ENCODE assay signal across 1 cellular context in the genomic region with DNA sequence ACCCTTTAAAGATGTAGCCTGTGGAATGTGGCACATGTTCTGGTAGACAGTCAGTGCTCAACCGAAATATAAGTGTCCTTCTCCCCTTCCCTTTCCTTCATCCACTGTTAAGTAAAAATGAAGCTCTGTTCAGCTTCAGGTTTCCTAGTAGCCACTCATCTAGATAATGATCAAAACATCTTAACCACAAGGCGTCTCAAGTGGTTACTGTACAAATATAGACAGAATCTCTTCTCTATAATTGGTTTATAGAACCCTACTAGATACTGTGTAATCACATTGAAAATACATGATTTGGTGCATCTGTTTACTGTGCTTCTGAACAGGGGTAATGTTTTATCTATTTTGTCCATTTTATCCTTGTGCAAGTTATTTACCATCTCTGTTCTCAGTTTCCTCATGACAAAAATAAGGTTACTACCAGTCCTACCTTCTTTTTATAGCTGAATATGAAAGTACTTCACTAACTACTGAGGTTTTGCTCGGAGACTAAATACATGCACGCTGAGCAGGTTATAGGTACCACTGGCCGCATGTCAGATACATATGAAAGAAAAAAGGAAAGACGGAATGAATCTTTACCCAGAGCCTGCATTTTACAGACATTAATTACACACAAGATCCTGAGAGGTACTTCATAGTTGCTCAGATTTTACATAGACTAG.
A peak's percentile ranks its signal among the peaks of the same experiment; 100 is the strongest.
TF ChIP-seq lines count a peak whose summit lies in the region.

No MANE protein-coding gene starts in this region.

TF ChIP-seq in HEK293, 187 proteins besides CTCF, POLR2A, EP300 and RAD21 (continued from another document):
- TF ChIP-seq, protein P1, sequence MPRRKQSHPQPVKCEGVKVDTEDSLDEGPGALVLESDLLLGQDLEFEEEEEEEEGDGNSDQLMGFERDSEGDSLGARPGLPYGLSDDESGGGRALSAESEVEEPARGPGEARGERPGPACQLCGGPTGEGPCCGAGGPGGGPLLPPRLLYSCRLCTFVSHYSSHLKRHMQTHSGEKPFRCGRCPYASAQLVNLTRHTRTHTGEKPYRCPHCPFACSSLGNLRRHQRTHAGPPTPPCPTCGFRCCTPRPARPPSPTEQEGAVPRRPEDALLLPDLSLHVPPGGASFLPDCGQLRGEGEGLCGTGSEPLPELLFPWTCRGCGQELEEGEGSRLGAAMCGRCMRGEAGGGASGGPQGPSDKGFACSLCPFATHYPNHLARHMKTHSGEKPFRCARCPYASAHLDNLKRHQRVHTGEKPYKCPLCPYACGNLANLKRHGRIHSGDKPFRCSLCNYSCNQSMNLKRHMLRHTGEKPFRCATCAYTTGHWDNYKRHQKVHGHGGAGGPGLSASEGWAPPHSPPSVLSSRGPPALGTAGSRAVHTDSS (tag by site-specific recombination; IDR thresholded peaks at IDR 0.05) = peak; percentile 24; the same call in 1 of the 2 replicates
- no peak for TF ChIP-seq ZNF133 (tag by site-specific recombination; IDR thresholded peaks at IDR 0.05)
- peak; percentile 45; the same call in 1 of the 2 replicates for TF ChIP-seq GFI1B (tag by site-specific recombination; IDR thresholded peaks at IDR 0.05)
- TF ChIP-seq ZNF366 (tag by site-specific recombination; conservative IDR thresholded peaks at IDR 0.05) = peak; percentile 54
- no peak for TF ChIP-seq ZNF155 (tag by site-specific recombination; IDR thresholded peaks at IDR 0.05)
- TF ChIP-seq TRIM28 (IDR thresholded peaks at IDR 0.05; ENCODE audit: borderline replicate concordance, low read length) = no peak; the same call in 1 of the 2 replicates
- no peak for TF ChIP-seq ZNF529 (tag by site-specific recombination; IDR thresholded peaks at IDR 0.05; ENCODE audit: insufficient replicate concordance)
- TF ChIP-seq, protein P2, sequence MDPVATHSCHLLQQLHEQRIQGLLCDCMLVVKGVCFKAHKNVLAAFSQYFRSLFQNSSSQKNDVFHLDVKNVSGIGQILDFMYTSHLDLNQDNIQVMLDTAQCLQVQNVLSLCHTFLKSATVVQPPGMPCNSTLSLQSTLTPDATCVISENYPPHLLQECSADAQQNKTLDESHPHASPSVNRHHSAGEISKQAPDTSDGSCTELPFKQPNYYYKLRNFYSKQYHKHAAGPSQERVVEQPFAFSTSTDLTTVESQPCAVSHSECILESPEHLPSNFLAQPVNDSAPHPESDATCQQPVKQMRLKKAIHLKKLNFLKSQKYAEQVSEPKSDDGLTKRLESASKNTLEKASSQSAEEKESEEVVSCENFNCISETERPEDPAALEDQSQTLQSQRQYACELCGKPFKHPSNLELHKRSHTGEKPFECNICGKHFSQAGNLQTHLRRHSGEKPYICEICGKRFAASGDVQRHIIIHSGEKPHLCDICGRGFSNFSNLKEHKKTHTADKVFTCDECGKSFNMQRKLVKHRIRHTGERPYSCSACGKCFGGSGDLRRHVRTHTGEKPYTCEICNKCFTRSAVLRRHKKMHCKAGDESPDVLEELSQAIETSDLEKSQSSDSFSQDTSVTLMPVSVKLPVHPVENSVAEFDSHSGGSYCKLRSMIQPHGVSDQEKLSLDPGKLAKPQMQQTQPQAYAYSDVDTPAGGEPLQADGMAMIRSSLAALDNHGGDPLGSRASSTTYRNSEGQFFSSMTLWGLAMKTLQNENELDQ (tag by site-specific recombination; IDR thresholded peaks at IDR 0.05; ENCODE audit: low read depth) = no peak
- TF ChIP-seq, protein P3, sequence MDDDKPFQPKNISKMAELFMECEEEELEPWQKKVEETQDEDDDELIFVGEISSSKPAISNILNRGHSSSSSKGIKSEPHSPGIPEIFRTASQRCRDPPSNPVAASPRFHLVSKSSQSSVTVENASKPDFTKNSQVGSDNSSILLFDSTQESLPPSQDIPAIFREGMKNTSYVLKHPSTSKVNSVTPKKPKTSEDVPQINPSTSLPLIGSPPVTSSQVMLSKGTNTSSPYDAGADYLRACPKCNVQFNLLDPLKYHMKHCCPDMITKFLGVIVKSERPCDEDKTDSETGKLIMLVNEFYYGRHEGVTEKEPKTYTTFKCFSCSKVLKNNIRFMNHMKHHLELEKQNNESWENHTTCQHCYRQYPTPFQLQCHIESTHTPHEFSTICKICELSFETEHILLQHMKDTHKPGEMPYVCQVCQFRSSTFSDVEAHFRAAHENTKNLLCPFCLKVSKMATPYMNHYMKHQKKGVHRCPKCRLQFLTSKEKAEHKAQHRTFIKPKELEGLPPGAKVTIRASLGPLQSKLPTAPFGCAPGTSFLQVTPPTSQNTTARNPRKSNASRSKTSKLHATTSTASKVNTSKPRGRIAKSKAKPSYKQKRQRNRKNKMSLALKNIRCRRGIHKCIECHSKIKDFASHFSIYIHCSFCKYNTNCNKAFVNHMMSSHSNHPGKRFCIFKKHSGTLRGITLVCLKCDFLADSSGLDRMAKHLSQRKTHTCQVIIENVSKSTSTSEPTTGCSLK (tag by site-specific recombination; IDR thresholded peaks at IDR 0.05) = no peak
- TF ChIP-seq, protein P4, sequence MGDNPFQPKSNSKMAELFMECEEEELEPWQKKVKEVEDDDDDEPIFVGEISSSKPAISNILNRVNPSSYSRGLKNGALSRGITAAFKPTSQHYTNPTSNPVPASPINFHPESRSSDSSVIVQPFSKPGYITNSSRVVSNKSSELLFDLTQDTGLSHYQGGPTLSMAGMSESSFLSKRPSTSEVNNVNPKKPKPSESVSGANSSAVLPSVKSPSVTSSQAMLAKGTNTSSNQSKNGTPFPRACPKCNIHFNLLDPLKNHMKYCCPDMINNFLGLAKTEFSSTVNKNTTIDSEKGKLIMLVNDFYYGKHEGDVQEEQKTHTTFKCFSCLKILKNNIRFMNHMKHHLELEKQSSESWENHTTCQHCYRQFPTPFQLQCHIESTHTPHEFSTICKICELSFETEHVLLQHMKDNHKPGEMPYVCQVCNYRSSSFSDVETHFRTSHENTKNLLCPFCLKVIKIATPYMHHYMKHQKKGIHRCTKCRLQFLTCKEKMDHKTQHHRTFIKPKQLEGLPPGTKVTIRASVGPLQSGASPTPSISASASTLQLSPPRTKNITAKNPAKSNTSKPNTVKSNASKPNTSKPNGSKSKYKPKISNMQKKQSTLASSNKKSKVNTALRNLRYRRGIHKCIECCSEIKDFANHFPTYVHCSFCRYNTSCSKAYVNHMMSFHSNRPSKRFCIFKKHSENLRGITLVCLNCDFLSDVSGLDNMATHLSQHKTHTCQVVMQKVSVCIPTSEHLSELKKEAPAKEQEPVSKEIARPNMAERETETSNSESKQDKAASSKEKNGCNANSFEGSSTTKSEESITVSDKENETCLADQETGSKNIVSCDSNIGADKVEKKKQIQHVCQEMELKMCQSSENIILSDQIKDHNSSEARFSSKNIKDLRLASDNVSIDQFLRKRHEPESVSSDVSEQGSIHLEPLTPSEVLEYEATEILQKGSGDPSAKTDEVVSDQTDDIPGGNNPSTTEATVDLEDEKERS (tag by site-specific recombination; IDR thresholded peaks at IDR 0.05) = no peak
- TF ChIP-seq, protein P5, sequence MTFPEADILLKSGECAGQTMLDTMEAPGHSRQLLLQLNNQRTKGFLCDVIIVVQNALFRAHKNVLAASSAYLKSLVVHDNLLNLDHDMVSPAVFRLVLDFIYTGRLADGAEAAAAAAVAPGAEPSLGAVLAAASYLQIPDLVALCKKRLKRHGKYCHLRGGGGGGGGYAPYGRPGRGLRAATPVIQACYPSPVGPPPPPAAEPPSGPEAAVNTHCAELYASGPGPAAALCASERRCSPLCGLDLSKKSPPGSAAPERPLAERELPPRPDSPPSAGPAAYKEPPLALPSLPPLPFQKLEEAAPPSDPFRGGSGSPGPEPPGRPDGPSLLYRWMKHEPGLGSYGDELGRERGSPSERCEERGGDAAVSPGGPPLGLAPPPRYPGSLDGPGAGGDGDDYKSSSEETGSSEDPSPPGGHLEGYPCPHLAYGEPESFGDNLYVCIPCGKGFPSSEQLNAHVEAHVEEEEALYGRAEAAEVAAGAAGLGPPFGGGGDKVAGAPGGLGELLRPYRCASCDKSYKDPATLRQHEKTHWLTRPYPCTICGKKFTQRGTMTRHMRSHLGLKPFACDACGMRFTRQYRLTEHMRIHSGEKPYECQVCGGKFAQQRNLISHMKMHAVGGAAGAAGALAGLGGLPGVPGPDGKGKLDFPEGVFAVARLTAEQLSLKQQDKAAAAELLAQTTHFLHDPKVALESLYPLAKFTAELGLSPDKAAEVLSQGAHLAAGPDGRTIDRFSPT (tag by site-specific recombination; IDR thresholded peaks at IDR 0.05) = no peak
- TF ChIP-seq KLF8 (tag by site-specific recombination; IDR thresholded peaks at IDR 0.05) = 0 out of 2 replicates have a peak, but pooled peaks have one; percentile 34
